9 cellular contexts compared by ENCODE assay signal in the genomic region with DNA sequence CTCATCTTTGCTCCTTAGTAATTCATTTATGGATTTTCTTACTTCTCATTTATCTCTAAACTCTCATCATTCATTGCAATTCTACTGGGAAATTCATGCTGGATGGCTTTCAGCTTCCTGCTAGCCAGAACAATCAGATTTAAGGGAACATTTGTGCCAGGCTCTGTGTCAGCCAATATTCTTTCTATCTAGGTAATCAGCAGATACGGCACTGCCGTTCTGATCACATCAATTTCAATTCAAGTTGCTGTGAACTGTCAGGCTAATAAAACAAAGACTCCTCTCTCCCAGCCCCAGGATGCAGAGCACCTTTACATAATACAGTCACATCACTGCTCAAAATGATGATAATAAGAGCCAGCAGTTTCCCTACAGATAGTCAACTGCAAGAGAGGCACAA.
"Had no signal": no experiment of that assay in that cellular context is flagged by ENCODE, and none has a peak within 500 bp of the region (broad histone marks: within the 10 kb centered on the region; RNA-seq: fewer than 3 reads in every experiment).

No MANE protein-coding gene starts in this region.

- H3K9me3 Mint-ChIP-seq: GM23338, H9, HFFc6 had no signal

- ATAC-seq: GM23338, HCT116 had no signal

- H3K4me3 ChIP-seq: GM23248, GM23338, HAP-1 had no signal

- H3K9me3 ChIP-seq: HAP-1 had no signal

- H3K4me3 Mint-ChIP-seq: GM23338, H9, HFFc6 had no signal

- H3K36me3 ChIP-seq: HAP-1 had no signal

- H3K4me1 ChIP-seq: HAP-1 had no signal

- H3K27ac ChIP-seq: GM23248 had no signal

- DNase-seq: GM23248, GOT3, H7, H9, HCEC 1CT, HFFc6 had no signal

- H2AFZ ChIP-seq: GM23248, GM23338 had no signal

- H3K27ac Mint-ChIP-seq: GM23338, HFFc6 had no signal

- H3K9ac ChIP-seq: GM23248 had no signal

- H3K4me2 ChIP-seq: GM23338 had no signal
